Comparison of ENCODE assay signal across 22 cellular contexts in the genomic region with DNA sequence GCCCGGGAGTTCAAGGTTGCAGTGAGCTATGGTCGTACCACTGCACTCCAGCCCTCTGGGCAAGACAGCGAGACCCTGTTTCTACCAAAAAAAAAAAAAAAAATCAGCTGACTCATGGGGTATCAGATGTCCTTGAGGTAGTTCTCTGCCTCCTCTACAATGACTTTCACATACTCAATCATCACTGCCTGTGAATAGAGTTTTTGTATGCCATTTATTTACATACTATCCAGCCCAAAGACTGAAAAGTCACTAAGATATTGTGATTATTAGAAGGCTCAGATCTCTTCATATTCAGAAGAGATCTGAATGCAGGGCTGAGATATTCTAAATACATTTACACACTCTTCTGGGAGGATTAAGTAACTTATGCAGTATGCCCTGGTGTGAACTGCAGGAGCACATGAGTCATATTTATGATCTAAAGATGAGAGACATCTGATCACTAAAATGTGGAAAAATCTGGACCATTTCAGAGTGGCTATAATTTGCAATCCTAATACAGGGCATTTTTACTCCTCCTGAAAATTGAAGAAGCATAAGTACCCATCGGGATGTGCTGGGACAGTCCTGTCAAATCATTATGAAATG. TPM values are rescaled to one million over a fixed set of nuclear protein-coding genes. Genes with fewer than 3 reads are reported as not detected.
DNase-seq lines count a peak whose midpoint lies in the region; ATAC-seq and TF ChIP-seq lines count a peak whose summit lies in the region.
"Had no signal": no experiment of that assay in that cellular context is flagged by ENCODE, and none has a peak within 500 bp of the region (broad histone marks: within the 10 kb centered on the region; RNA-seq: fewer than 3 reads in every experiment).

No MANE protein-coding gene starts in this region.

- H3K9ac ChIP-seq in GM23248 = no peak overlapping the region

- peak; percentile 47 for DNase-seq in AG08395 (ENCODE audit: low spot score)
- DNase-seq in GM23248 = peak; percentile 65
- no peak for DNase-seq in activated naive CD8-positive, alpha-beta T cell treated with anti-CD3 and anti-CD28 coated beads, Interleukin-2, amount 50 U/mL, for 24 hours
- peak; percentile 46 to 67 for DNase-seq in foreskin fibroblast
- no peak for DNase-seq in RWPE1 (ENCODE audit: low spot score)
- no peak for DNase-seq in activated CD4-positive, CD25-positive, alpha-beta regulatory T cell treated with anti-CD3 and anti-CD28 coated beads, Interleukin-2, amount 50 U/mL, for 72 hours
- no peak for DNase-seq in NK-92 (lab: John Stamatoyannopoulos, UW; ENCODE audit: unreplicated experiment)
- DNase-seq: amniotic stem cell; COR-L47; effector CD4-positive, alpha-beta T cell; NCI-H146; NCI-H748 treated with DMSO at 0.1 percent for 48 hours; nucleus accumbens; PC-3; T-helper 9 cell had no signal

- H3K36me3 Mint-ChIP-seq in activated naive CD8-positive, alpha-beta T cell treated with anti-CD3 and anti-CD28 coated beads, Interleukin-2, amount 50 U/mL, for 24 hours (ENCODE audit: low read depth) = peaks cover 26% of the 10 kb centered on the region

- peaks cover 80% of the 10 kb centered on the region for H3K4me1 Mint-ChIP-seq in activated naive CD8-positive, alpha-beta T cell treated with anti-CD3 and anti-CD28 coated beads, Interleukin-2, amount 50 U/mL, for 24 hours

- H3K9me3 Mint-ChIP-seq in activated naive CD8-positive, alpha-beta T cell treated with anti-CD3 and anti-CD28 coated beads, Interleukin-2, amount 50 U/mL, for 24 hours = peaks cover 4% of the 10 kb centered on the region
- H3K9me3 Mint-ChIP-seq: stimulated activated memory B cell treated with anti-CD40 and anti-IgM and Interleukin-4, amounts not matched to agents 10 μg/mL and 1 μg/mL and 100 μg/mL, for 72 hours had no signal

- in situ Hi-C loops in GM23248 (cut with MboI) = no loop called here

- no peaks in the 10 kb centered on the region for H3K9me3 ChIP-seq in GM23248 (ENCODE audit: low read depth)
- H3K9me3 ChIP-seq: esophagus muscularis mucosa had no signal

- H4K20me1 ChIP-seq in GM23248 (ENCODE audit: insufficient read depth) = peaks cover 22% of the 10 kb centered on the region; the same call in 1 of the 2 replicates

- peaks cover 78% of the 10 kb centered on the region for H3F3A ChIP-seq in GM23248 (ENCODE audit: insufficient read depth)

- peak overlapping the region; percentile 32 for H3K27ac ChIP-seq in GM23248
- H3K27ac ChIP-seq in RWPE1 = no peak overlapping the region
- H3K27ac ChIP-seq: hepatocyte, thoracic aorta had no signal

- H3K36me3 ChIP-seq in GM23248 (ENCODE audit: low read depth) = peaks cover 29% of the 10 kb centered on the region; the same call in 1 of the 2 replicates

- peak; percentile 7 for ATAC-seq in activated naive CD8-positive, alpha-beta T cell treated with anti-CD3 and anti-CD28 coated beads, Interleukin-2, amount 50 U/mL, for 24 hours
- ATAC-seq: PC-3; stimulated activated memory B cell treated with anti-CD40 and anti-IgM and Interleukin-4, amounts not matched to agents 10 μg/mL and 1 μg/mL and 100 μg/mL, for 72 hours had no signal

- no peak for TF ChIP-seq CTCF in foreskin fibroblast (IDR thresholded peaks at IDR 0.05; ENCODE audit: low read depth, low read length)
- no peak for TF ChIP-seq CTCF in RWPE1 (conservative IDR thresholded peaks at IDR 0.05; ENCODE audit: low read depth)

- no peak overlapping the region for H3K4me2 ChIP-seq in GM23248 (ENCODE audit: unreplicated experiment)
- H3K4me2 ChIP-seq: hepatocyte had no signal

- WGBS in GM23248 (ENCODE audit: low coverage in 1 of 2, low lambda C conversion rate in 2 of 2, missing lambda C conversion rate in 2 of 2), 2 experiments = 80 to 82% methylated on average over 4 of the region's 4 CpGs

- POLR2A ChIA-PET in RWPE1 (lab: Yijun Ruan, JAX; ENCODE audit: low non-redundant PET) = no interaction called here

- peaks cover 100% of the 10 kb centered on the region for H3K79me2 ChIP-seq in GM23248 (ENCODE audit: insufficient read depth)

- no peaks in the 10 kb centered on the region for H3K27me3 ChIP-seq in GM23248 (replicated peaks; ENCODE audit: insufficient read depth)
- H3K27me3 ChIP-seq: esophagus muscularis mucosa, hepatocyte had no signal

- H3K4me3 ChIP-seq in GM23248 (no peak overlapping the region), foreskin fibroblast (ENCODE audit: low read depth in 1 of 2, low read length in 2 of 2) (no peak overlapping the region)
- H3K4me3 ChIP-seq: esophagus muscularis mucosa, hepatocyte, lung, thoracic aorta had no signal

- H3K9me2 ChIP-seq in GM23248 (ENCODE audit: insufficient read depth) = no peaks in the 10 kb centered on the region

- no peak overlapping the region for H3K4me3 Mint-ChIP-seq in activated naive CD8-positive, alpha-beta T cell treated with anti-CD3 and anti-CD28 coated beads, Interleukin-2, amount 50 U/mL, for 24 hours
- H3K4me3 Mint-ChIP-seq: activated T-helper 1 cell treated with anti-CD3 and anti-CD28 coated beads, Interleukin-12 subunit alpha, Interleukin-12 subunit beta, Interleukin-2, Interleukin-4 antibody, amounts not matched to agents 30 ng/mL and 10 ng/mL and 1 ng/mL, durations not matched to agents 14 hours and 24 hours and 36 hours; B cell; stimulated activated memory B cell treated with anti-CD40 and anti-IgM and Interleukin-4, amounts not matched to agents 10 μg/mL and 1 μg/mL and 100 μg/mL, for 72 hours had no signal

- H2AFZ ChIP-seq in GM23248 = no peak overlapping the region
- H2AFZ ChIP-seq: hepatocyte had no signal

- no peaks in the 10 kb centered on the region for H3K27me3 Mint-ChIP-seq in activated naive CD8-positive, alpha-beta T cell treated with anti-CD3 and anti-CD28 coated beads, Interleukin-2, amount 50 U/mL, for 24 hours
- H3K27me3 Mint-ChIP-seq: B cell; stimulated activated memory B cell treated with anti-CD40 and anti-IgM and Interleukin-4, amounts not matched to agents 10 μg/mL and 1 μg/mL and 100 μg/mL, for 72 hours had no signal

- H3K4me1 ChIP-seq in GM23248 (ENCODE audit: insufficient read depth) = peaks cover 73% of the 10 kb centered on the region

- CTCF ChIA-PET in RWPE1 (lab: Yijun Ruan, JAX) = no interaction called here

- peak overlapping the region; percentile 10 for H3K27ac Mint-ChIP-seq in activated naive CD8-positive, alpha-beta T cell treated with anti-CD3 and anti-CD28 coated beads, Interleukin-2, amount 50 U/mL, for 24 hours
- H3K27ac Mint-ChIP-seq: activated T-helper 1 cell treated with anti-CD3 and anti-CD28 coated beads, Interleukin-12 subunit alpha, Interleukin-12 subunit beta, Interleukin-2, Interleukin-4 antibody, amounts not matched to agents 30 ng/mL and 10 ng/mL and 1 ng/mL, durations not matched to agents 14 hours and 24 hours and 36 hours; B cell; stimulated activated memory B cell treated with anti-CD40 and anti-IgM and Interleukin-4, amounts not matched to agents 10 μg/mL and 1 μg/mL and 100 μg/mL, for 72 hours had no signal

RNA-seq across cellular contexts. Expression of a gene that starts 38.9 kb away (rescaled TPM):
- total RNA-seq in GM23248 (2014; rRNA removed; shearing (Covaris generic)) = 22.5 and 43.0 TPM in 2 replicates
- polyA plus RNA-seq in GM23248 (2016; fragmentation: Nextera tagmentation; extraction: Ambion mirVana) = 35.8 and 39.4 TPM in 2 replicates

Comparison
In these comparisons a context has a peak if more than half of its experiments do, and no peak if none do; other contexts are left out.
1. DNase-seq: peak in AG08395 (single experiment), GM23248 (single experiment) and foreskin fibroblast (2 of 2); none in activated naive CD8-positive, alpha-beta T cell treated with anti-CD3 and anti-CD28 coated beads, Interleukin-2, amount 50 U/mL, for 24 hours (single experiment), RWPE1 (single experiment), activated CD4-positive, CD25-positive, alpha-beta regulatory T cell treated with anti-CD3 and anti-CD28 coated beads, Interleukin-2, amount 50 U/mL, for 72 hours (single experiment) and NK-92 (single experiment).